Comparison of ENCODE assay signal across 12 cellular contexts in the genomic region with DNA sequence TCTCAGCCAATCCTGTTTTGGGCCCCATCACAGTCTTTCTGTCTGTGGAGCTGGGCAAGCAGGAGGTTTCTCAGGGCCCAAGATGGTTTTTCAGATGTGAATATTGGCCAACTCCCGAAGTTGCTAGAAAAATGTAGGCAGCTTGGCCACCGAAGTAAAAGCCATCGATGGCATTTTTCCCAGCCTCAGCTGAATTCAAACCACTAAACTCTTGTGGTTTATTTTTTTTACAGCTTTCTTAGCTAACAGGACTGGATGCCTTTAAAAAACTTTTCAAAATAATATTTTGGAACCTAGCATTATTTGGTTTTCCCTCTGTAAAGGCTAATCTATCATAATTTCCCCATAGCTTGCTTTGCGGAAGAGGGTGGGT.
DNase-seq lines count a peak whose midpoint lies in the region; ATAC-seq and TF ChIP-seq lines count a peak whose summit lies in the region.
"Had no signal": no experiment of that assay in that cellular context is flagged by ENCODE, and none has a peak within 500 bp of the region (broad histone marks: within the 10 kb centered on the region; RNA-seq: fewer than 3 reads in every experiment).

No MANE protein-coding gene starts in this region.

- H3K4me2 ChIP-seq in neuronal stem cell (ENCODE audit: insufficient read depth, low read length, poor library complexity, severe bottlenecking): no peak overlapping the region

- no peak for TF ChIP-seq POLR2A in Peyer's patch (IDR thresholded peaks at IDR 0.05)

- H3K9me3 ChIP-seq in Peyer's patch (no peaks in the 10 kb centered on the region), neuronal stem cell (replicated peaks in 1 of 2; ENCODE audit: control insufficient read depth in 2 of 2, insufficient read depth in 1 of 2, low read depth in 1 of 2, low read length in 2 of 2) (no peaks in the 10 kb centered on the region)
- H3K9me3 ChIP-seq: pancreas had no signal

- H3K4me1 ChIP-seq in Peyer's patch: peaks cover 0 to 31% (median 0%) of the 10 kb centered on the region in 4 donors
- peaks cover 28 to 45% of the 10 kb centered on the region in 2 donors for H3K4me1 ChIP-seq in neuronal stem cell (ENCODE audit: control insufficient read depth in 2 of 2, insufficient read depth in 1 of 2, low read depth in 1 of 2, low read length in 2 of 2)
- H3K4me1 ChIP-seq: pancreas had no signal

- peak overlapping the region; percentile 90 for H2AFZ ChIP-seq in neuronal stem cell (ENCODE audit: low read length)

- H4K91ac ChIP-seq in neuronal stem cell (ENCODE audit: low read depth, low read length, poor library complexity): no peak overlapping the region

- H3K36me3 ChIP-seq in Peyer's patch (no peaks in the 10 kb centered on the region), neuronal stem cell (replicated peaks in 1 of 2; ENCODE audit: control insufficient read depth in 2 of 2, insufficient read depth in 2 of 2, low read length in 2 of 2) (no peaks in the 10 kb centered on the region)
- H3K36me3 ChIP-seq: pancreas had no signal

- no peaks in the 10 kb centered on the region for H3K79me1 ChIP-seq in neuronal stem cell (ENCODE audit: low read depth, low read length)

- no peak overlapping the region for H2AK5ac ChIP-seq in neuronal stem cell (ENCODE audit: low read depth, low read length)

- H3K27me3 ChIP-seq in Peyer's patch (no peaks in the 10 kb centered on the region), neuronal stem cell (ENCODE audit: control insufficient read depth in 3 of 3, insufficient read depth in 3 of 3, low read depth in 1 of 3, low read length in 3 of 3) (peaks cover 0 to 4% (median 0%) of the 10 kb centered on the region in 3 experiments)
- H3K27me3 ChIP-seq: pancreas had no signal

- H3K4ac ChIP-seq in neuronal stem cell (ENCODE audit: low read length): no peak overlapping the region

- no peak overlapping the region for H2BK120ac ChIP-seq in neuronal stem cell (ENCODE audit: low read depth, low read length)

- H2BK15ac ChIP-seq in neuronal stem cell (ENCODE audit: low read length): no peak overlapping the region

- H3K27ac ChIP-seq in Peyer's patch: peak overlapping the region; percentile 51 to 77 (median 67)
- H3K27ac ChIP-seq in coronary artery: peak overlapping the region; percentile 47 to 82
- no peak overlapping the region for H3K27ac ChIP-seq in neuronal stem cell (replicated peaks; ENCODE audit: low read length)

- no peak overlapping the region for H3K4me3 ChIP-seq in AG10803 (ENCODE audit: low read length)
- no peak overlapping the region for H3K4me3 ChIP-seq in Peyer's patch
- peak overlapping the region; percentile 2 for H3K4me3 ChIP-seq in coronary artery
- H3K4me3 ChIP-seq in neuronal stem cell (ENCODE audit: low read length in 2 of 2): no peak overlapping the region
- H3K4me3 ChIP-seq: pancreas had no signal

- DNase-seq in AG10803 (ENCODE audit: low read depth) (peak; percentile 94), Peyer's patch (no peak), coronary artery (ENCODE audit: low spot score) (no peak), neuronal stem cell (ENCODE audit: low spot score) (no peak), UCSD-AML1 (lab: John Stamatoyannopoulos, UW; ENCODE audit: unreplicated experiment) (no peak), NCI-H82 (lab: John Stamatoyannopoulos, UW) (no peak), GM20000 (ENCODE audit: low spot score) (no peak)
- DNase-seq: NCI-H748 treated with DMSO at 0.1 percent for 48 hours; stimulated activated CD4-positive, alpha-beta T cell treated with anti-CD3 and anti-CD28 coated beads, Interleukin-4, amount 100 ng/mL, for 24 hours had no signal

- H3K23ac ChIP-seq in neuronal stem cell (ENCODE audit: low read depth, low read length, poor library complexity): no peak overlapping the region

- H4K8ac ChIP-seq in neuronal stem cell (ENCODE audit: low read depth, low read length): no peak overlapping the region

- H2BK12ac ChIP-seq in neuronal stem cell (ENCODE audit: low read length): no peak overlapping the region

- H3K14ac ChIP-seq in neuronal stem cell (ENCODE audit: low read length): peak overlapping the region; percentile 40

- no peak overlapping the region for H3K9ac ChIP-seq in neuronal stem cell (ENCODE audit: low read depth, low read length, poor library complexity)

- TF ChIP-seq CTCF in AG10803 (conservative IDR thresholded peaks at IDR 0.05; ENCODE audit: low read length): no peak
- no peak for TF ChIP-seq CTCF in Peyer's patch (IDR thresholded peaks at IDR 0.05)
- no peak for TF ChIP-seq CTCF in coronary artery (IDR thresholded peaks at IDR 0.05)
- TF ChIP-seq CTCF in GM20000 (IDR thresholded peaks at IDR 0.05; ENCODE audit: extremely low read depth, missing control alignments): no peak

- no CpG with 5 or more reads among the region's 4 CpGs for WGBS in neuronal stem cell (ENCODE audit: extremely low coverage in 2 of 2, insufficient read length in 2 of 2, insufficient replicate concordance in 1 of 2), 2 donors

- peak overlapping the region; percentile 66 for H3K18ac ChIP-seq in neuronal stem cell (ENCODE audit: low read length)

- H2BK5ac ChIP-seq in neuronal stem cell (ENCODE audit: low read length): no peak overlapping the region

- ATAC-seq in GM21786 (IDR thresholded peaks at IDR 0.05; ENCODE audit: unreplicated experiment): no peak
- ATAC-seq: activated CD4-positive, CD25-positive, alpha-beta regulatory T cell treated with anti-CD3 and anti-CD28 coated beads, Interleukin-2, amount 50 U/mL, for 24 hours had no signal
